15 cellular contexts compared by ENCODE assay signal in genomic region chr9:136197930-136198604, GRCh38. TPM values are rescaled to one million over a fixed set of nuclear protein-coding genes. Genes with fewer than 3 reads are reported as not detected.
DNase-seq lines count a peak whose midpoint lies in the region; FAIRE-seq and TF ChIP-seq lines count a peak whose summit lies in the region.
"Had no signal": no experiment of that assay in that cellular context is flagged by ENCODE, and none has a peak within 500 bp of the region (broad histone marks: within the 10 kb centered on the region; RNA-seq: fewer than 3 reads in every experiment).

No MANE protein-coding gene starts in this region.

- H3K9me3 ChIP-seq in DOHH2 (ENCODE audit: control insufficient read depth, insufficient read depth, low read length) (no peaks in the 10 kb centered on the region), HEK293 (ENCODE audit: control insufficient read depth, insufficient read depth, low read depth, low read length) (no peaks in the 10 kb centered on the region), H1 (ENCODE audit: insufficient read depth in 2 of 2, low read depth in 1 of 2, low read length in 1 of 2) (no peaks in the 10 kb centered on the region), neural progenitor cell (ENCODE audit: low read depth) (no peaks in the 10 kb centered on the region)

- H3K36me3 Mint-ChIP-seq in neural progenitor cell, result no peaks in the 10 kb centered on the region

- H3K9me2 ChIP-seq in DOHH2 (replicated peaks; ENCODE audit: control insufficient read depth, low read length), result no peaks in the 10 kb centered on the region

- no peak overlapping the region for H3K9ac ChIP-seq in H1 (replicated peaks in 1 of 4; ENCODE audit: extremely low read depth in 1 of 4, low read depth in 3 of 4, low read length in 3 of 4)
- H3K9ac ChIP-seq in neural progenitor cell, result no peak overlapping the region
- H3K9ac ChIP-seq: BLaER1 treated with 17β-estradiol and CSF1 and Interleukin-3, amounts not matched to agents 10 nM and 100 nM had no signal

- H3K27ac Mint-ChIP-seq in neural progenitor cell, result no peak overlapping the region
- H3K27ac Mint-ChIP-seq: HFFc6 had no signal

- H3F3A ChIP-seq in DOHH2 (ENCODE audit: control insufficient read depth, insufficient read depth) (no peaks in the 10 kb centered on the region), neural progenitor cell (ENCODE audit: low read depth) (peaks cover 13% of the 10 kb centered on the region)

- H2AFZ ChIP-seq in H1 (ENCODE audit: low read length), result no peak overlapping the region
- H2AFZ ChIP-seq in neural progenitor cell (replicated peaks), result no peak overlapping the region

- H3K79me2 ChIP-seq in DOHH2 (ENCODE audit: control insufficient read depth, low read length) (no peaks in the 10 kb centered on the region), H1 (ENCODE audit: control insufficient read depth in 1 of 2, insufficient read depth in 2 of 2, low read length in 2 of 2) (no peaks in the 10 kb centered on the region), neural progenitor cell (ENCODE audit: low read depth) (no peaks in the 10 kb centered on the region)

- H4K8ac ChIP-seq in H1 (ENCODE audit: extremely low read depth, insufficient read depth, low read length), result peak overlapping the region; percentile 14; the same call in 1 of the 2 replicates

- CTCF ChIA-PET in HEK293 (lab: Yijun Ruan, JAX) (interaction anchor here (1.0 kb wide), 1 partner anchor 26 kb away, joined by 3 read pairs; no protein-coding TSS in a partner anchor), H1 (lab: Charles Lee; ENCODE audit: partially characterized antibody) (interaction anchor here (0.9 to 2.6 kb wide), 8 partner anchors 12 to 59 kb away, joined by 3 to 11 read pairs (median 6); no protein-coding TSS in a partner anchor), RWPE1 (lab: Yijun Ruan, JAX) (interaction anchor here (0.9 to 2.4 kb wide), 3 partner anchors 19 to 86 kb away, joined by 3 to 7 read pairs (median 4); no protein-coding TSS in a partner anchor)

- no peak for TF ChIP-seq CTCF in DOHH2 (IDR thresholded peaks at IDR 0.05; ENCODE audit: low read depth, low read length, poor library complexity, severe bottlenecking)
- no peak for TF ChIP-seq CTCF in HEK293 (tag by site-specific recombination; IDR thresholded peaks at IDR 0.05)
- TF ChIP-seq CTCF in H1 (IDR thresholded peaks at IDR 0.05; ENCODE audit: control extremely low read depth in 1 of 3, insufficient read depth in 1 of 3, low read depth in 1 of 3, low read length in 3 of 3), result no peak
- TF ChIP-seq CTCF in neural progenitor cell (IDR thresholded peaks at IDR 0.05), result no peak
- no peak for TF ChIP-seq CTCF in RWPE1 (conservative IDR thresholded peaks at IDR 0.05; ENCODE audit: low read depth)

- no peak overlapping the region for H4K91ac ChIP-seq in H1 (replicated peaks; ENCODE audit: insufficient read length, low read length)

- H4K20me1 ChIP-seq in DOHH2 (ENCODE audit: control insufficient read depth, insufficient read depth, low read depth, low read length) (no peaks in the 10 kb centered on the region), H1 (replicated peaks in 1 of 2; ENCODE audit: control insufficient read depth in 1 of 2, insufficient read depth in 2 of 2, low read length in 2 of 2) (peaks cover 5 to 28% of the 10 kb centered on the region in 2 experiments), neural progenitor cell (ENCODE audit: low read depth) (peaks cover 97% of the 10 kb centered on the region)

- no peak overlapping the region for H3K4me3 Mint-ChIP-seq in neural progenitor cell
- H3K4me3 Mint-ChIP-seq: HFFc6 had no signal

- FAIRE-seq in H1 (lab: Jason Lieb, UNC), result no peak
- FAIRE-seq: RCC 7860 had no signal

- H3K9me3 Mint-ChIP-seq in neural progenitor cell, result no peaks in the 10 kb centered on the region
- H3K9me3 Mint-ChIP-seq: HFFc6 had no signal

- peaks cover 9% of the 10 kb centered on the region; the same call in 1 of the 2 replicates for H3K23me2 ChIP-seq in H1 (ENCODE audit: low read depth, low read length)

- 31% methylated on average over 11 of the region's 18 CpGs; no CpG with 5 or more reads in 1 of the 2 experiments for WGBS in H1 (ENCODE audit: extremely low coverage in 1 of 2, insufficient coverage in 1 of 2, insufficient read length in 1 of 2, insufficient replicate concordance in 2 of 2, low coverage in 1 of 2, low lambda C conversion rate in 2 of 2, missing lambda C conversion rate in 1 of 2), 2 experiments

- H3K4me1 Mint-ChIP-seq in neural progenitor cell, result peaks cover 2% of the 10 kb centered on the region

- H3K4me2 ChIP-seq in DOHH2 (ENCODE audit: low read length), result peak overlapping the region; percentile 77; the same call in 1 of the 2 replicates
- H3K4me2 ChIP-seq in H1 (ENCODE audit: insufficient read depth in 1 of 2, low read depth in 2 of 2, low read length in 2 of 2), result peak overlapping the region; percentile 63 to 70
- H3K4me2 ChIP-seq in neural progenitor cell, result peak overlapping the region; percentile 54

- no peak for TF ChIP-seq RAD21 in H1 (IDR thresholded peaks at IDR 0.05 in 1 of 2, conservative IDR thresholded peaks at IDR 0.05 in 1 of 2; ENCODE audit: low read depth in 2 of 2, low read length in 2 of 2)

- H3K4me3 ChIP-seq in DOHH2 (ENCODE audit: low read length) (no peak overlapping the region), HEK293 (ENCODE audit: low read depth, low read length) (no peak overlapping the region), H1 (ENCODE audit: extremely low read depth in 1 of 4, insufficient read depth in 2 of 4, low read depth in 3 of 4, low read length in 4 of 4) (peak overlapping the region in 3 of 4 experiments; percentile 13 to 51 (median 19); a peak in 2 of 8 replicates), neural progenitor cell (peak overlapping the region; percentile 31)
- H3K4me3 ChIP-seq: BLaER1 treated with 17β-estradiol and CSF1 and Interleukin-3, amounts not matched to agents 10 nM and 100 nM had no signal

- no peak overlapping the region for H2BK5ac ChIP-seq in H1 (ENCODE audit: low read depth, low read length)

- H3K36me3 ChIP-seq in DOHH2 (ENCODE audit: control insufficient read depth, low read length) (no peaks in the 10 kb centered on the region), HEK293 (ENCODE audit: control insufficient read depth in 2 of 2, insufficient read depth in 1 of 2, low read length in 2 of 2) (no peaks in the 10 kb centered on the region), H1 (ENCODE audit: control insufficient read depth in 2 of 4, insufficient read depth in 4 of 4, low read length in 3 of 4) (peaks cover 0 to 15% (median 0%) of the 10 kb centered on the region in 4 experiments; a peak in 1 of 8 replicates), neural progenitor cell (no peaks in the 10 kb centered on the region)
- H3K36me3 ChIP-seq: BLaER1 treated with 17β-estradiol and CSF1 and Interleukin-3, amounts not matched to agents 10 nM and 100 nM had no signal

- no peaks in the 10 kb centered on the region for H3K79me1 ChIP-seq in H1 (ENCODE audit: low read depth, low read length)

- no peak overlapping the region for H3K23ac ChIP-seq in H1 (ENCODE audit: insufficient read length)

- H3K18ac ChIP-seq in H1 (ENCODE audit: extremely low read depth, low read length), result peak overlapping the region; percentile 1; the same call in 1 of the 2 replicates

- no peak for TF ChIP-seq POLR2A in H1 (IDR thresholded peaks at IDR 0.05; ENCODE audit: control extremely low read depth in 1 of 2, low read depth in 2 of 2, low read length in 2 of 2)

- H4K5ac ChIP-seq in H1 (ENCODE audit: insufficient read length, low read depth, low read length), result no peak overlapping the region

- peak overlapping the region; percentile 21; the same call in 1 of the 2 replicates for H2BK20ac ChIP-seq in H1 (ENCODE audit: low read length)

- no peak overlapping the region for H3K14ac ChIP-seq in H1 (ENCODE audit: insufficient read length)

- no peak for TF ChIP-seq EP300 in H1 (IDR thresholded peaks at IDR 0.05; ENCODE audit: borderline replicate concordance in 1 of 2, low read depth in 2 of 2, low read length in 2 of 2)

- no peak overlapping the region for H3K4ac ChIP-seq in H1 (replicated peaks; ENCODE audit: insufficient read length, low read depth, low read length)

- H3K27me3 Mint-ChIP-seq in neural progenitor cell (ENCODE audit: insufficient read depth, low read depth), result peaks cover 58% of the 10 kb centered on the region

- H3K27me3 ChIP-seq in DOHH2 (ENCODE audit: control insufficient read depth, low read length) (peaks cover 5% of the 10 kb centered on the region), H1 (replicated peaks in 1 of 4; ENCODE audit: control insufficient read depth in 3 of 4, extremely low read depth in 1 of 4, insufficient read depth in 3 of 4, low read length in 3 of 4) (peaks cover 96 to 100% (median 99%) of the 10 kb centered on the region in 4 experiments), neural progenitor cell (peaks cover 100% of the 10 kb centered on the region)

- POLR2A ChIA-PET in HEK293 (lab: Yijun Ruan, JAX) (no interaction called here), H1 (lab: Charles Lee; ENCODE audit: partially characterized antibody) (interaction anchor here (1.7 kb wide), 1 partner anchor 13 kb away, joined by 5 read pairs; no protein-coding TSS in a partner anchor), RWPE1 (lab: Yijun Ruan, JAX; ENCODE audit: low non-redundant PET) (no interaction called here)

- DNase-seq in H1 (ENCODE audit: low read depth in 1 of 2, low spot score in 2 of 2), result no peak
- no peak for DNase-seq in neural progenitor cell (ENCODE audit: low spot score)
- no peak for DNase-seq in activated CD4-positive, alpha-beta T cell treated with anti-CD3 and anti-CD28 coated beads, Interleukin-2, amount 50 U/mL, for 4 hours
- DNase-seq in RWPE1 (ENCODE audit: low spot score), result no peak
- no peak for DNase-seq in activated CD4-positive, alpha-beta T cell treated with anti-CD3 and anti-CD28 coated beads, Interleukin-2, amount 50 U/mL, for 48 hours
- DNase-seq: DMS153, HFFc6, Kasumi-1, NCI-H1417 treated with DMSO at 0.1 percent for 48 hours, NCI-H2029, SIG-M5 had no signal

- H3K4me1 ChIP-seq in DOHH2 (ENCODE audit: control insufficient read depth, low read length), result peaks cover 26% of the 10 kb centered on the region
- no peaks in the 10 kb centered on the region; the same call in 1 of the 2 replicates for H3K4me1 ChIP-seq in HEK293 (ENCODE audit: control insufficient read depth, insufficient read depth, low read length)
- H3K4me1 ChIP-seq in H1 (replicated peaks in 1 of 4; ENCODE audit: control insufficient read depth in 3 of 4, insufficient read depth in 4 of 4, low read length in 3 of 4), result peaks cover 3 to 35% (median 24%) of the 10 kb centered on the region in 4 experiments
- peaks cover 8% of the 10 kb centered on the region for H3K4me1 ChIP-seq in neural progenitor cell

- H2BK15ac ChIP-seq in H1 (ENCODE audit: low read length), result no peak overlapping the region

- H2AK5ac ChIP-seq in H1 (ENCODE audit: low read depth, low read length), result no peak overlapping the region

- no peak overlapping the region for H3K27ac ChIP-seq in DOHH2 (ENCODE audit: low read depth, low read length)
- no peak overlapping the region for H3K27ac ChIP-seq in HEK293 (ENCODE audit: extremely low read depth, low read depth, low read length)
- H3K27ac ChIP-seq in H1 (ENCODE audit: low read depth, low read length), result no peak overlapping the region
- H3K27ac ChIP-seq in neural progenitor cell, result no peak overlapping the region
- no peak overlapping the region for H3K27ac ChIP-seq in RWPE1
- H3K27ac ChIP-seq: BLaER1 treated with 17β-estradiol and CSF1 and Interleukin-3, amounts not matched to agents 10 nM and 100 nM had no signal

- H3K56ac ChIP-seq in H1 (replicated peaks; ENCODE audit: insufficient read length, low read depth, low read length), result no peak overlapping the region

- H2BK12ac ChIP-seq in H1 (ENCODE audit: low read depth, low read length), result no peak overlapping the region

- no peak overlapping the region for H2BK120ac ChIP-seq in H1 (replicated peaks; ENCODE audit: low read depth, low read length)

RNA-seq across cellular contexts. Expression of gene LHX3, which starts 6.9 kb away (rescaled TPM):
- total RNA-seq in H1 (2021; fragmentation: NEBNext Ultra II Directional; extraction: Animal tissue kit (Norgen Biotek cat#: 25700)), result not detected in 2 replicates
- 0.02 and 0.03 TPM in 2 replicates for polyA plus RNA-seq in H1 (2011; rRNA removed)
- polyA plus RNA-seq in H1 (2011; cell fraction: cytosol; rRNA removed), result not detected
- 0.20 TPM for polyA plus RNA-seq in H1 (2011; cell fraction: nucleus; rRNA removed)
- polyA plus RNA-seq in H1 (2012, experiment 1 of 2), result not detected in 4 replicates
- polyA plus RNA-seq in H1 (2012, experiment 2 of 2), result not detected
- polyA plus RNA-seq in H1 (2013, experiment 1 of 2), result not detected
- polyA plus RNA-seq in H1 (2013, experiment 2 of 2), result 0.02 TPM
- not detected in 2 replicates for polyA minus RNA-seq in H1 (2011; rRNA and poly(A)+ RNA removed)
- not detected for polyA minus RNA-seq in H1 (2011; cell fraction: cytosol; rRNA and poly(A)+ RNA removed)
- 0.30 TPM for polyA minus RNA-seq in H1 (2011; cell fraction: nucleus; rRNA and poly(A)+ RNA removed)
- not detected in 2 replicates for total RNA-seq in neural progenitor cell (ENCODE audit: low replicate concordance)
- total RNA-seq: HFFc6 had no signal

RNA-seq across cellular contexts. Expression of gene QSOX2, which starts 47.5 kb away (rescaled TPM):
- total RNA-seq in H1 (2021; fragmentation: NEBNext Ultra II Directional; extraction: Animal tissue kit (Norgen Biotek cat#: 25700)), result 27.5 and 28.6 TPM in 2 replicates
- 18.0 and 21.8 TPM in 2 replicates for polyA plus RNA-seq in H1 (2011; rRNA removed)
- 20.4 TPM for polyA plus RNA-seq in H1 (2011; cell fraction: cytosol; rRNA removed)
- 52.2 TPM for polyA plus RNA-seq in H1 (2011; cell fraction: nucleus; rRNA removed)
- polyA plus RNA-seq in H1 (2012, experiment 1 of 2), result 18.2 to 24.6 TPM (median 21.8 TPM) in 4 replicates
- 13.5 TPM for polyA plus RNA-seq in H1 (2012, experiment 2 of 2)
- polyA plus RNA-seq in H1 (2013, experiment 1 of 2), result 27.3 TPM
- polyA plus RNA-seq in H1 (2013, experiment 2 of 2), result 25.5 TPM
- 17.0 and 19.8 TPM in 2 replicates for polyA minus RNA-seq in H1 (2011; rRNA and poly(A)+ RNA removed)
- 10.7 TPM for polyA minus RNA-seq in H1 (2011; cell fraction: cytosol; rRNA and poly(A)+ RNA removed)
- 13.1 TPM for polyA minus RNA-seq in H1 (2011; cell fraction: nucleus; rRNA and poly(A)+ RNA removed)
- total RNA-seq in neural progenitor cell (ENCODE audit: low replicate concordance), result 17.1 and 19.6 TPM in 2 replicates

Comparison
In these comparisons a context has a peak if more than half of its experiments do, and no peak if none do; other contexts are left out.
1. H3K4me3 ChIP-seq: peak in H1 (3 of 4) and neural progenitor cell (single experiment); none in DOHH2 (single experiment) and HEK293 (single experiment).
2. Peak in every context shown above with its lines, with median percentiles within 50 percentile points of each other: H3K4me2 ChIP-seq.